33 cellular contexts compared by ENCODE assay signal in the genomic region with DNA sequence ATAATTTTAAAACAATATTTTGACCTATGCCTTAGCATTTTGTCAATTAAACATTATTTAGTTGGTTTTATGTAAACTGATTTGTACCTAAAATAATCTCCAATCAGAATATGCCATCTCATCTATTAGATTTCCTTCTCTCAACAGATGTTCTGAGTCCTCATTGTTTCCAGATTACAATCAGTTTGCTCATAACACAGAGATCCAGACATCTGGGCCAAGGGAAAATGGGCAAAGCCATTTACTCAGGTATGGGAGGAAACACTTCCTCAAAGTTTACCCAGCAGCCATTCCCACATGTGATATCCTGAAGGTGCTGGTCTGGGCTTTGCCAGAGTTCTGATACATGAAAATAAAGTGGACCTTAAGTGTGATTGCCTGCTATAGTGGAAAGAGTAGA.
"Had no signal": no experiment of that assay in that cellular context is flagged by ENCODE, and none has a peak within 500 bp of the region (broad histone marks: within the 10 kb centered on the region; RNA-seq: fewer than 3 reads in every experiment).

No MANE protein-coding gene starts in this region.

- H3K27ac ChIP-seq: adrenal gland, gastroesophageal sphincter, hepatocyte, neutrophil, ovary, prostate gland, sigmoid colon, upper lobe of left lung had no signal

- H3K4me1 ChIP-seq: adrenal gland, prostate gland, sigmoid colon, upper lobe of left lung had no signal

- H3K36me3 Mint-ChIP-seq: brain; stimulated activated memory B cell treated with anti-CD40 and anti-IgM and Interleukin-4, amounts not matched to agents 10 μg/mL and 1 μg/mL and 100 μg/mL, for 72 hours; T-cell had no signal

- H3K27ac Mint-ChIP-seq: activated B cell treated with CpG ODN at 0.5 μM for 24 hours; activated CD8-positive, alpha-beta T cell treated with anti-CD3 and anti-CD28 coated beads, Interleukin-2, amount 10 ng/mL, durations not matched to agents 7 days and 5 days; activated naive CD8-positive, alpha-beta T cell; brain; effector memory CD8-positive, alpha-beta T cell; nephron progenitor cell; stimulated activated memory B cell treated with anti-CD40 and anti-IgM and Interleukin-4, amounts not matched to agents 10 μg/mL and 1 μg/mL and 100 μg/mL, for 72 hours; stimulated activated naive CD8-positive, alpha-beta T cell treated with anti-CD3 and anti-CD28 coated beads, Interleukin-15, amount 100 ng/mL, for 72 hours; T-cell had no signal

- H2AFZ ChIP-seq: hepatocyte had no signal

- H3K4me2 ChIP-seq: hepatocyte had no signal

- H3K36me3 ChIP-seq: adrenal gland, gastroesophageal sphincter, neutrophil, ovary, prostate gland, sigmoid colon, upper lobe of left lung had no signal

- ATAC-seq: activated CD8-positive, alpha-beta T cell treated with anti-CD3 and anti-CD28 coated beads, Interleukin-2, amount 10 ng/mL, durations not matched to agents 7 days and 5 days; effector memory CD8-positive, alpha-beta T cell; esophagus mucosa; gastroesophageal sphincter; left cardiac atrium; left ventricle myocardium superior; stimulated activated memory B cell treated with anti-CD40 and anti-IgM and Interleukin-4, amounts not matched to agents 10 μg/mL and 1 μg/mL and 100 μg/mL, for 72 hours; stimulated activated naive CD8-positive, alpha-beta T cell treated with anti-CD3 and anti-CD28 coated beads, Interleukin-15, amount 100 ng/mL, for 72 hours; T-cell had no signal

- H3K27me3 Mint-ChIP-seq: activated B cell treated with CpG ODN at 0.5 μM for 24 hours; activated naive CD8-positive, alpha-beta T cell; brain; effector memory CD8-positive, alpha-beta T cell; stimulated activated memory B cell treated with anti-CD40 and anti-IgM and Interleukin-4, amounts not matched to agents 10 μg/mL and 1 μg/mL and 100 μg/mL, for 72 hours; stimulated activated naive CD8-positive, alpha-beta T cell treated with anti-CD3 and anti-CD28 coated beads, Interleukin-15, amount 100 ng/mL, for 72 hours had no signal

- H3K79me2 ChIP-seq: hepatocyte had no signal

- H3K4me1 Mint-ChIP-seq: activated B cell treated with CpG ODN at 0.5 μM for 24 hours; stimulated activated memory B cell treated with anti-CD40 and anti-IgM and Interleukin-4, amounts not matched to agents 10 μg/mL and 1 μg/mL and 100 μg/mL, for 72 hours; stimulated activated naive CD8-positive, alpha-beta T cell treated with anti-CD3 and anti-CD28 coated beads, Interleukin-15, amount 100 ng/mL, for 72 hours; T-cell had no signal

- DNase-seq: activated B cell treated with CpG ODN at 0.5 μM for 24 hours; activated CD4-positive, alpha-beta T cell treated with anti-CD3 and anti-CD28 coated beads, Interleukin-2, amount 50 U/mL, for 1 hour; activated CD8-positive, alpha-beta T cell treated with anti-CD3 and anti-CD28 coated beads, Interleukin-2, amount 10 ng/mL, durations not matched to agents 7 days and 5 days; activated effector memory CD4-positive, alpha-beta T cell treated with Interleukin-2 at 50 U/mL for 16 hours; activated naive CD4-positive, alpha-beta T cell treated with Interleukin-2 at 50 U/mL for 16 hours; activated T-cell treated with anti-CD3 and anti-CD28 coated beads for 4 hours; adrenal gland; aorta; caudate nucleus; cortex of kidney; effector memory CD8-positive, alpha-beta T cell; islet precursor cell; left cardiac atrium; left ventricle myocardium superior; nephron progenitor cell; ovary; retina; sigmoid colon; small intestine; stimulated activated CD4-positive, alpha-beta T cell treated with anti-CD3 and anti-CD28 coated beads, Interleukin-4, amount 100 ng/mL, for 4 hours; stimulated activated CD8-positive, alpha-beta memory T cell treated with anti-CD3 and anti-CD28 coated beads, Interleukin-4, amount 100 ng/mL, for 48 hours; stimulated activated naive CD8-positive, alpha-beta T cell treated with anti-CD3 and anti-CD28 coated beads, Interleukin-15, amount 100 ng/mL, for 72 hours; substantia nigra; T-cell; upper lobe of left lung had no signal

- H3K4me3 Mint-ChIP-seq: activated B cell treated with CpG ODN at 0.5 μM for 24 hours; activated CD8-positive, alpha-beta T cell treated with anti-CD3 and anti-CD28 coated beads, Interleukin-2, amount 10 ng/mL, durations not matched to agents 7 days and 5 days; activated naive CD8-positive, alpha-beta T cell; brain; effector memory CD8-positive, alpha-beta T cell; nephron progenitor cell; stimulated activated memory B cell treated with anti-CD40 and anti-IgM and Interleukin-4, amounts not matched to agents 10 μg/mL and 1 μg/mL and 100 μg/mL, for 72 hours; stimulated activated naive CD8-positive, alpha-beta T cell treated with anti-CD3 and anti-CD28 coated beads, Interleukin-15, amount 100 ng/mL, for 72 hours; T-cell had no signal

- H3K27me3 ChIP-seq: gastroesophageal sphincter, hepatocyte, neutrophil, ovary, sigmoid colon, upper lobe of left lung had no signal

- H3K4me3 ChIP-seq: adrenal gland, gastroesophageal sphincter, hepatocyte, ovary, prostate gland, sigmoid colon, upper lobe of left lung had no signal

- H3K9me3 Mint-ChIP-seq: activated B cell treated with CpG ODN at 0.5 μM for 24 hours; brain; effector memory CD8-positive, alpha-beta T cell; nephron progenitor cell; stimulated activated memory B cell treated with anti-CD40 and anti-IgM and Interleukin-4, amounts not matched to agents 10 μg/mL and 1 μg/mL and 100 μg/mL, for 72 hours; stimulated activated naive CD8-positive, alpha-beta T cell treated with anti-CD3 and anti-CD28 coated beads, Interleukin-15, amount 100 ng/mL, for 72 hours; T-cell had no signal

- H3K9me3 ChIP-seq: adrenal gland, gastroesophageal sphincter, neutrophil, ovary, prostate gland, sigmoid colon, upper lobe of left lung had no signal
